Comparison of ENCODE assay signal across 1 cellular context in genomic region chr20:17881741-17882064, GRCh38.
TF ChIP-seq lines count a peak whose summit lies in the region.

No MANE protein-coding gene starts in this region.

TF ChIP-seq in HepG2, 621 proteins besides CTCF, POLR2A, EP300 and RAD21 (continued from another document):
- TF ChIP-seq, protein P1, sequence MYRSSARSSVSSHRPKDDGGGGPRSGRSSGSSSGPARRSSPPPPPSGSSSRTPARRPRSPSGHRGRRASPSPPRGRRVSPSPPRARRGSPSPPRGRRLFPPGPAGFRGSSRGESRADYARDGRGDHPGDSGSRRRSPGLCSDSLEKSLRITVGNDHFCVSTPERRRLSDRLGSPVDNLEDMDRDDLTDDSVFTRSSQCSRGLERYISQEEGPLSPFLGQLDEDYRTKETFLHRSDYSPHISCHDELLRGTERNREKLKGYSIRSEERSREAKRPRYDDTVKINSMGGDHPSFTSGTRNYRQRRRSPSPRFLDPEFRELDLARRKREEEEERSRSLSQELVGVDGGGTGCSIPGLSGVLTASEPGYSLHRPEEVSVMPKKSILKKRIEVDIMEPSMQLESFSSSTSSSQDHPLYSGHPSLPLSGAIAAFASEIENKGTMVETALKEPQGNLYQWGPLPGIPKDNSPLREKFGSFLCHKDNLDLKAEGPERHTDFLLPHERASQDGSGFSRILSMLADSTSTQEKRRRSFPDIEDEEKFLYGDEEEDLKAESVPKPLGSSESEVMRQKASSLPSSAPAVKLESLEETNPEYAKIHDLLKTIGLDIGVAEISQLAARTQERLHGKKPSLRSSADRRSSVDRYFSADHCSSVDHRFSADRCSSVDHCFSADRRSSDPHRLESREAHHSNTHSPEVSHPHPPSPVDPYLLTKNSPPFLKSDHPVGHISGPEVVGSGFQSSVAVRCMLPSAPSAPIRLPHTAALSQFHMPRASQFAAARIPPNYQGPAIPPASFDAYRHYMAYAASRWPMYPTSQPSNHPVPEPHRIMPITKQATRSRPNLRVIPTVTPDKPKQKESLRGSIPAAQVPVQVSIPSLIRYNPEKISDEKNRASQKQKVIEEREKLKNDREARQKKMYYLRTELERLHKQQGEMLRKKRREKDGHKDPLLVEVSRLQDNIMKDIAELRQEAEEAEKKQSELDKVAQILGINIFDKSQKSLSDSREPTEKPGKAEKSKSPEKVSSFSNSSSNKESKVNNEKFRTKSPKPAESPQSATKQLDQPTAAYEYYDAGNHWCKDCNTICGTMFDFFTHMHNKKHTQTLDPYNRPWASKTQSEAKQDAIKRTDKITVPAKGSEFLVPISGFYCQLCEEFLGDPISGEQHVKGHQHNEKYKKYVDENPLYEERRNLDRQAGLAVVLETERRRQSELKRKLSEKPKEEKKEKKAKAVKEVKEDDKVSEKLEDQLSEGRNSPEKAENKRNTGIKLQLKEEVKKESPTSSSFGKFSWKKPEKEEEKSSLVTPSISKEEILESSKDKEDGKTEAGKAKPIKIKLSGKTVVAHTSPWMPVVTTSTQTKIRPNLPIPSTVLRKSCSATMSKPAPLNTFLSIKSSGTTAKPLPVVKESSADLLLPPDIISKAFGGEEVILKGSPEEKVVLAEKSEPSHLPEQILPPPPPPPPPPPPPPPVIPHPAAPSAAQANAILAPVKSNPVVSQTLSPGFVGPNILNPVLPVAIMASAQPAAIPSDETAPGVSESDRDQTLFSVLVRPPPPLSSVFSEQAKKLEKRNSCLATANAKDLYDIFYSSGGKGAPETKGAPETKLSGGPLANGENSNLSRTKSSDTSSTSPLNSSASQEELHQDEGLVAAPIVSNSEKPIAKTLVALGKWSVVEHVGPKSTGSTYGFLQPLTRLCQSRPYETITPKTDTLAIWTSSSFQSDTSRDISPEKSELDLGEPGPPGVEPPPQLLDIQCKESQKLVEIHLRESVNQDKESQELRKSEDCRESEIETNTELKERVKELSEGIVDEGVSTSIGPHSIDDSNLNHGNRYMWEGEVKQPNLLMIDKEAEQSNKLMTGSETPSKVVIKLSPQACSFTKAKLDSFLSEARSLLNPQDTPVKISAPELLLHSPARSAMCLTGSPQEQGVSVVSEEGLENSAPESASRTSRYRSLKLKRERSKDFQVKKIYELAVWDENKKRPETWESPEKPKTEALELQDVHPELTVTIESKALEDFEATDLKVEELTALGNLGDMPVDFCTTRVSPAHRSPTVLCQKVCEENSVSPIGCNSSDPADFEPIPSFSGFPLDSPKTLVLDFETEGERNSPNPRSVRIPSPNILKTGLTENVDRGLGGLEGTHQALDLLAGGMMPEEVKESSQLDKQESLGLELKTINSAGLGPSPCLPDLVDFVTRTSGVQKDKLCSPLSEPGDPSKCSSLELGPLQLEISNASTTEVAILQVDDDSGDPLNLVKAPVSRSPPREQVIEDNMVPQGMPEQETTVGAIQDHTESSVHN (CRISPR knock-in tag; IDR thresholded peaks at IDR 0.05): peak; percentile 73; the same call in 1 of the 2 replicates
- TF ChIP-seq JUN (CRISPR knock-in tag; IDR thresholded peaks at IDR 0.05): peak; percentile 13; the same call in 1 of the 2 replicates
- TF ChIP-seq TCF7 (IDR thresholded peaks at IDR 0.05; ENCODE audit: low read depth): 0 out of 2 replicates have a peak, but pooled peaks have one; percentile 12
- TF ChIP-seq ARNT2 (CRISPR knock-in tag; IDR thresholded peaks at IDR 0.05; ENCODE audit: low read depth): peak; percentile 6; the same call in 1 of the 2 replicates
- TF ChIP-seq, protein P2, sequence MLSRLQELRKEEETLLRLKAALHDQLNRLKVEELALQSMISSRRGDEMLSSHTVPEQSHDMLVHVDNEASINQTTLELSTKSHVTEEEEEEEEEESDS (CRISPR knock-in tag; IDR thresholded peaks at IDR 0.05; ENCODE audit: borderline replicate concordance): no peak
- 0 out of 2 replicates have a peak, but pooled peaks have one; percentile 9 for TF ChIP-seq SMAD1 (CRISPR knock-in tag; IDR thresholded peaks at IDR 0.05; ENCODE audit: borderline replicate concordance, low read depth)
- TF ChIP-seq ZSCAN29 (CRISPR knock-in tag; conservative IDR thresholded peaks at IDR 0.05): peak; percentile 38; the same call in 1 of the 2 replicates
- TF ChIP-seq SNAPC2 (CRISPR knock-in tag; IDR thresholded peaks at IDR 0.05): no peak
- TF ChIP-seq ZNF772 (CRISPR knock-in tag; IDR thresholded peaks at IDR 0.05): peak; percentile 55; the same call in 1 of the 2 replicates
- no peak for TF ChIP-seq ZNF460 (CRISPR knock-in tag; IDR thresholded peaks at IDR 0.05; ENCODE audit: borderline replicate concordance)
- no peak for TF ChIP-seq ZNF674 (CRISPR knock-in tag; IDR thresholded peaks at IDR 0.05; ENCODE audit: low read depth)
- no peak for TF ChIP-seq PHF20 (CRISPR knock-in tag; IDR thresholded peaks at IDR 0.05)
- TF ChIP-seq ZNF766 (CRISPR knock-in tag; IDR thresholded peaks at IDR 0.05; ENCODE audit: borderline replicate concordance): no peak
- TF ChIP-seq ZNF773 (CRISPR knock-in tag; IDR thresholded peaks at IDR 0.05; ENCODE audit: borderline replicate concordance): no peak
- 0 out of 2 replicates have a peak, but pooled peaks have one; percentile 61 for TF ChIP-seq ZSCAN31 (CRISPR knock-in tag; IDR thresholded peaks at IDR 0.05; ENCODE audit: low read depth)
- TF ChIP-seq EED (CRISPR knock-in tag; IDR thresholded peaks at IDR 0.05): peak; percentile 15; the same call in 1 of the 2 replicates
- TF ChIP-seq FUBP1 (CRISPR knock-in tag; IDR thresholded peaks at IDR 0.05; ENCODE audit: borderline replicate concordance): no peak
- TF ChIP-seq ZFP1 (CRISPR knock-in tag; IDR thresholded peaks at IDR 0.05): no peak
- peak; percentile 67 for TF ChIP-seq MNT (IDR thresholded peaks at IDR 0.05)
- no peak for TF ChIP-seq NFE2L1 (CRISPR knock-in tag; IDR thresholded peaks at IDR 0.05; ENCODE audit: borderline replicate concordance)
- TF ChIP-seq ZFP82 (CRISPR knock-in tag; IDR thresholded peaks at IDR 0.05; ENCODE audit: borderline replicate concordance): no peak
- TF ChIP-seq TOE1 (CRISPR knock-in tag; IDR thresholded peaks at IDR 0.05): 0 out of 2 replicates have a peak, but pooled peaks have one; percentile 19
- no peak for TF ChIP-seq HNRNPLL (IDR thresholded peaks at IDR 0.05; ENCODE audit: low read depth, low read length, poor library complexity, severe bottlenecking)
- peak; percentile 8; the same call in 1 of the 2 replicates for TF ChIP-seq FOXK1 (CRISPR knock-in tag; IDR thresholded peaks at IDR 0.05; ENCODE audit: borderline replicate concordance, low read depth)
- TF ChIP-seq, protein P3, sequence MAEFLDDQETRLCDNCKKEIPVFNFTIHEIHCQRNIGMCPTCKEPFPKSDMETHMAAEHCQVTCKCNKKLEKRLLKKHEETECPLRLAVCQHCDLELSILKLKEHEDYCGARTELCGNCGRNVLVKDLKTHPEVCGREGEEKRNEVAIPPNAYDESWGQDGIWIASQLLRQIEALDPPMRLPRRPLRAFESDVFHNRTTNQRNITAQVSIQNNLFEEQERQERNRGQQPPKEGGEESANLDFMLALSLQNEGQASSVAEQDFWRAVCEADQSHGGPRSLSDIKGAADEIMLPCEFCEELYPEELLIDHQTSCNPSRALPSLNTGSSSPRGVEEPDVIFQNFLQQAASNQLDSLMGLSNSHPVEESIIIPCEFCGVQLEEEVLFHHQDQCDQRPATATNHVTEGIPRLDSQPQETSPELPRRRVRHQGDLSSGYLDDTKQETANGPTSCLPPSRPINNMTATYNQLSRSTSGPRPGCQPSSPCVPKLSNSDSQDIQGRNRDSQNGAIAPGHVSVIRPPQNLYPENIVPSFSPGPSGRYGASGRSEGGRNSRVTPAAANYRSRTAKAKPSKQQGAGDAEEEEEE (CRISPR knock-in tag; IDR thresholded peaks at IDR 0.05; ENCODE audit: borderline replicate concordance): no peak
